Comparison of ENCODE assay signal across 1 cellular context in genomic region chr20:36571564-36572504, GRCh38.
TF ChIP-seq lines count a peak whose summit lies in the region.

No MANE protein-coding gene starts in this region.

TF ChIP-seq in HepG2, 621 proteins besides CTCF, POLR2A, EP300 and RAD21 (continues in another document):
- TF ChIP-seq ZSCAN20 (CRISPR knock-in tag; IDR thresholded peaks at IDR 0.05; ENCODE audit: borderline replicate concordance), result 0 out of 2 replicates have a peak, but pooled peaks have one; percentile 53
- TF ChIP-seq ZNF629 (CRISPR knock-in tag; conservative IDR thresholded peaks at IDR 0.05), result peak; percentile 88
- TF ChIP-seq ZNF878 (CRISPR knock-in tag; IDR thresholded peaks at IDR 0.05), result no peak
- TF ChIP-seq DMTF1 (CRISPR knock-in tag; IDR thresholded peaks at IDR 0.05), result 0 out of 2 replicates have a peak, but pooled peaks have one; percentile 71
- TF ChIP-seq KDM6A (CRISPR knock-in tag; IDR thresholded peaks at IDR 0.05; ENCODE audit: low read depth), result no peak
- no peak for TF ChIP-seq ZNF234 (CRISPR knock-in tag; conservative IDR thresholded peaks at IDR 0.05)
- no peak for TF ChIP-seq PAF1 (CRISPR knock-in tag; IDR thresholded peaks at IDR 0.05)
- 0 out of 2 replicates have a peak, but pooled peaks have one; percentile 42 for TF ChIP-seq ZNF350 (CRISPR knock-in tag; IDR thresholded peaks at IDR 0.05; ENCODE audit: borderline replicate concordance, low read depth)
- no peak for TF ChIP-seq SIX4 (CRISPR knock-in tag; IDR thresholded peaks at IDR 0.05)
- peak; percentile 65 for TF ChIP-seq MEIS1 (CRISPR knock-in tag; IDR thresholded peaks at IDR 0.05; ENCODE audit: borderline replicate concordance)
- peak; percentile 19; the same call in 1 of the 2 replicates for TF ChIP-seq HOMEZ (CRISPR knock-in tag; IDR thresholded peaks at IDR 0.05; ENCODE audit: low read depth)
- no peak for TF ChIP-seq RFX1 (IDR thresholded peaks at IDR 0.05)
- 0 out of 2 replicates have a peak, but pooled peaks have one; percentile 20 for TF ChIP-seq ARHGAP35 (CRISPR knock-in tag; IDR thresholded peaks at IDR 0.05; ENCODE audit: borderline replicate concordance)
- TF ChIP-seq ZNF276 (CRISPR knock-in tag; IDR thresholded peaks at IDR 0.05; ENCODE audit: low read depth), result no peak; the same call in none of the 2 replicates
- TF ChIP-seq HOXA9 (CRISPR knock-in tag; IDR thresholded peaks at IDR 0.05; ENCODE audit: borderline replicate concordance), result no peak
- TF ChIP-seq GTF3A (CRISPR knock-in tag; conservative IDR thresholded peaks at IDR 0.05), result no peak; the same call in 1 of the 2 replicates
- TF ChIP-seq BRD4 (CRISPR knock-in tag; IDR thresholded peaks at IDR 0.05), result no peak
- TF ChIP-seq ZNF383 (CRISPR knock-in tag; IDR thresholded peaks at IDR 0.05; ENCODE audit: borderline replicate concordance), result peak; percentile 91
- no peak for TF ChIP-seq BHLHE40 (IDR thresholded peaks at IDR 0.05; ENCODE audit: low read length)
- TF ChIP-seq ZZZ3 (CRISPR knock-in tag; IDR thresholded peaks at IDR 0.05; ENCODE audit: borderline replicate concordance), result 0 out of 2 replicates have a peak, but pooled peaks have one; percentile 31
- TF ChIP-seq SOX13 (IDR thresholded peaks at IDR 0.05), result no peak
- TF ChIP-seq SOX13 (CRISPR knock-in tag; conservative IDR thresholded peaks at IDR 0.05 in 1 of 2, IDR thresholded peaks at IDR 0.05 in 1 of 2), result peak in 1 of 2 experiments; percentile 24; a peak in 1 of 4 replicates
- TF ChIP-seq PATZ1 (CRISPR knock-in tag; IDR thresholded peaks at IDR 0.05), result peak; percentile 84
- TF ChIP-seq NFIC (IDR thresholded peaks at IDR 0.05; ENCODE audit: low read length), result peak; percentile 45; the same call in 1 of the 2 replicates
- TF ChIP-seq ELF3 (CRISPR knock-in tag; IDR thresholded peaks at IDR 0.05), result 0 out of 2 replicates have a peak, but pooled peaks have one; percentile 8
- TF ChIP-seq HDAC2 (CRISPR knock-in tag; IDR thresholded peaks at IDR 0.05), result peak; percentile 22; the same call in 1 of the 2 replicates
- TF ChIP-seq ETV5 (CRISPR knock-in tag; IDR thresholded peaks at IDR 0.05; ENCODE audit: borderline replicate concordance), result peak; percentile 31; the same call in 1 of the 2 replicates
- TF ChIP-seq NRL (CRISPR knock-in tag; IDR thresholded peaks at IDR 0.05; ENCODE audit: borderline replicate concordance), result 0 out of 2 replicates have a peak, but pooled peaks have one; percentile 32
- TF ChIP-seq KDM2A (CRISPR knock-in tag; IDR thresholded peaks at IDR 0.05; ENCODE audit: borderline replicate concordance, low read depth), result peak; percentile 39
- no peak for TF ChIP-seq TOE1 (CRISPR knock-in tag; IDR thresholded peaks at IDR 0.05)
- TF ChIP-seq ZNF546 (CRISPR knock-in tag; conservative IDR thresholded peaks at IDR 0.05), result 0 out of 2 replicates have a peak, but pooled peaks have one; percentile 6
- peak; percentile 92 for TF ChIP-seq NAIF1 (CRISPR knock-in tag; IDR thresholded peaks at IDR 0.05; ENCODE audit: borderline replicate concordance)
- TF ChIP-seq XRCC5 (optimal IDR thresholded peaks at IDR 0.05; ENCODE audit: low read length), result peak; percentile 30
- TF ChIP-seq THAP7 (CRISPR knock-in tag; IDR thresholded peaks at IDR 0.05), result no peak
- TF ChIP-seq BCL3 (CRISPR knock-in tag; IDR thresholded peaks at IDR 0.05), result peak; percentile 33; the same call in 1 of the 2 replicates
- TF ChIP-seq ADNP (CRISPR knock-in tag; IDR thresholded peaks at IDR 0.05), result no peak
- TF ChIP-seq GABPA (IDR thresholded peaks at IDR 0.05; ENCODE audit: low read depth, low read length), result no peak
- peak; percentile 47 for TF ChIP-seq GABPA (CRISPR knock-in tag; IDR thresholded peaks at IDR 0.05; ENCODE audit: low read depth)
- peak; percentile 16; the same call in 1 of the 2 replicates for TF ChIP-seq SIN3A (IDR thresholded peaks at IDR 0.05; ENCODE audit: borderline replicate concordance, low read depth, low read length)
- TF ChIP-seq ZBTB3 (CRISPR knock-in tag; IDR thresholded peaks at IDR 0.05; ENCODE audit: borderline replicate concordance, low read depth), result 0 out of 2 replicates have a peak, but pooled peaks have one; percentile 31
- TF ChIP-seq MIXL1 (CRISPR knock-in tag; IDR thresholded peaks at IDR 0.05), result 0 out of 2 replicates have a peak, but pooled peaks have one; percentile 28
- no peak for TF ChIP-seq DDIT3 (CRISPR knock-in tag; IDR thresholded peaks at IDR 0.05)
- TF ChIP-seq HDAC6 (IDR thresholded peaks at IDR 0.05; ENCODE audit: low read depth, low read length), result no peak
- no peak for TF ChIP-seq MATR3 (CRISPR knock-in tag; IDR thresholded peaks at IDR 0.05)
- no peak for TF ChIP-seq BATF2 (CRISPR knock-in tag; IDR thresholded peaks at IDR 0.05)
- TF ChIP-seq GZF1 (CRISPR knock-in tag; IDR thresholded peaks at IDR 0.05), result 0 out of 2 replicates have a peak, but pooled peaks have one; percentile 43
- TF ChIP-seq HNRNPLL (IDR thresholded peaks at IDR 0.05; ENCODE audit: low read depth, low read length, poor library complexity, severe bottlenecking), result peak; percentile 54
- TF ChIP-seq IKZF5 (CRISPR knock-in tag; IDR thresholded peaks at IDR 0.05), result no peak
- TF ChIP-seq ATF3 (CRISPR knock-in tag; IDR thresholded peaks at IDR 0.05), result no peak
- peak; percentile 69 for TF ChIP-seq KMT2A (CRISPR knock-in tag; IDR thresholded peaks at IDR 0.05)
- no peak; the same call in 1 of the 2 replicates for TF ChIP-seq ZNF274 (CRISPR knock-in tag; IDR thresholded peaks at IDR 0.05)
- TF ChIP-seq MXD3 (CRISPR knock-in tag; IDR thresholded peaks at IDR 0.05), result peak; percentile 48; the same call in 1 of the 2 replicates
- 0 out of 2 replicates have a peak, but pooled peaks have one; percentile 44 for TF ChIP-seq ZNF703 (CRISPR knock-in tag; IDR thresholded peaks at IDR 0.05; ENCODE audit: borderline replicate concordance)
- peak; percentile 42; the same call in 1 of the 2 replicates for TF ChIP-seq PITX1 (CRISPR knock-in tag; IDR thresholded peaks at IDR 0.05)
- TF ChIP-seq MYPOP (CRISPR knock-in tag; IDR thresholded peaks at IDR 0.05), result 0 out of 2 replicates have a peak, but pooled peaks have one; percentile 18
- TF ChIP-seq ZFP1 (CRISPR knock-in tag; IDR thresholded peaks at IDR 0.05), result 0 out of 2 replicates have a peak, but pooled peaks have one; percentile 39
- peak; percentile 76 for TF ChIP-seq SAP130 (CRISPR knock-in tag; IDR thresholded peaks at IDR 0.05; ENCODE audit: low read depth)
